ENCODE assay signal across 21 cellular contexts in genomic region chr16:75922250-75922649, GRCh38.
DNase-seq lines count a peak whose midpoint lies in the region; ATAC-seq and TF ChIP-seq lines count a peak whose summit lies in the region.
"Had no signal": no experiment of that assay in that cellular context is flagged by ENCODE, and none has a peak within 500 bp of the region (broad histone marks: within the 10 kb centered on the region; RNA-seq: fewer than 3 reads in every experiment).

No MANE protein-coding gene starts in this region.

- H3K4me1 Mint-ChIP-seq in natural killer cell, result no peaks in the 10 kb centered on the region
- H3K4me1 Mint-ChIP-seq: CD14-positive monocyte; CD4-positive, alpha-beta memory T cell; CD4-positive, CD25-positive, alpha-beta regulatory T cell; CD8-positive, alpha-beta memory T cell had no signal

- dilution Hi-C loops in mammary epithelial cell (cut with HindIII; ENCODE audit: low sequenced_read_pairs), result no loop called here

- H3K79me2 ChIP-seq in mammary epithelial cell (ENCODE audit: insufficient read depth, low read length) (no peaks in the 10 kb centered on the region), osteoblast (ENCODE audit: insufficient read depth, low read length) (no peaks in the 10 kb centered on the region)

- DNase-seq in NCI-H2171 treated with DMSO at 0.1 percent for 48 hours (lab: John Stamatoyannopoulos, UW) (peak; percentile 17), NCI-H2171 (lab: John Stamatoyannopoulos, UW) (no peak), mammary epithelial cell (no peak), breast epithelium (ENCODE audit: low spot score in 2 of 2) (no peak), epithelial cell of esophagus (ENCODE audit: low read depth) (peak; percentile 12), osteoblast (ENCODE audit: insufficient read length, low spot score, missing footprints) (peak; percentile 19), natural killer cell (no peak)
- DNase-seq: 8988T; ACHN; BE2C; C1 segment of cervical spinal cord; Caco-2; Calu3; CD4-positive, alpha-beta memory T cell; CD4-positive, CD25-positive, alpha-beta regulatory T cell; CD8-positive, alpha-beta memory T cell; DMS79 treated with DMSO at 0.1 percent for 48 hours; GF-D8 had no signal

- no peaks in the 10 kb centered on the region for H3K36me3 Mint-ChIP-seq in natural killer cell
- H3K36me3 Mint-ChIP-seq: CD14-positive monocyte; CD4-positive, alpha-beta memory T cell; CD4-positive, CD25-positive, alpha-beta regulatory T cell; CD8-positive, alpha-beta memory T cell had no signal

- H3K36me3 ChIP-seq in mammary epithelial cell (ENCODE audit: insufficient read depth, low read length), result no peaks in the 10 kb centered on the region
- no peaks in the 10 kb centered on the region for H3K36me3 ChIP-seq in breast epithelium
- no peaks in the 10 kb centered on the region for H3K36me3 ChIP-seq in osteoblast (ENCODE audit: insufficient read depth, low read length)
- H3K36me3 ChIP-seq: BE2C, BLaER1 had no signal

- H3K27me3 ChIP-seq in mammary epithelial cell (ENCODE audit: insufficient read depth, low read length) (no peaks in the 10 kb centered on the region), breast epithelium (no peaks in the 10 kb centered on the region), osteoblast (ENCODE audit: insufficient read depth, low read length) (no peaks in the 10 kb centered on the region)
- H3K27me3 ChIP-seq: BE2C, BLaER1 had no signal

- no peak overlapping the region for H3K4me3 Mint-ChIP-seq in natural killer cell
- H3K4me3 Mint-ChIP-seq: CD14-positive monocyte; CD4-positive, alpha-beta memory T cell; CD4-positive, CD25-positive, alpha-beta regulatory T cell; CD8-positive, alpha-beta memory T cell had no signal

- no peak for TF ChIP-seq POLR2A in breast epithelium (IDR thresholded peaks at IDR 0.05)

- CTCF ChIA-PET in mammary epithelial cell (lab: Charles Lee; ENCODE audit: low non-redundant PET), result interaction anchor here (0.7 kb wide), 1 partner anchor 219 kb away, joined by 5 read pairs; no protein-coding TSS in a partner anchor

- H3K27ac ChIP-seq in mammary epithelial cell (ENCODE audit: insufficient read depth, low read depth, low read length), result no peak overlapping the region
- no peak overlapping the region for H3K27ac ChIP-seq in breast epithelium
- H3K27ac ChIP-seq in osteoblast (ENCODE audit: low read depth, low read length), result no peak overlapping the region
- H3K27ac ChIP-seq: BLaER1 had no signal

- intact Hi-C loops in mammary epithelial cell (cut with micrococcal nuclease) (no loop called here), breast epithelium (cut with DNase I; ENCODE audit: low total_unique reads) (no loop called here), natural killer cell (cut with micrococcal nuclease) (no loop called here)

- TF ChIP-seq CTCF in mammary epithelial cell (conservative IDR thresholded peaks at IDR 0.05 in 1 of 2, IDR thresholded peaks at IDR 0.05 in 1 of 2; ENCODE audit: extremely low read depth in 1 of 2, insufficient read depth in 1 of 2, low read depth in 1 of 2, low read length in 2 of 2), result no peak
- TF ChIP-seq CTCF in breast epithelium (IDR thresholded peaks at IDR 0.05), result no peak
- TF ChIP-seq CTCF in epithelial cell of esophagus (IDR thresholded peaks at IDR 0.05; ENCODE audit: insufficient read depth, low read depth, low read length, missing control alignments), result no peak
- TF ChIP-seq CTCF in osteoblast (IDR thresholded peaks at IDR 0.05; ENCODE audit: extremely low read depth, low read depth, low read length), result no peak
- no peak for TF ChIP-seq CTCF in natural killer cell (IDR thresholded peaks at IDR 0.05)

- no peak overlapping the region for H3K4me3 ChIP-seq in mammary epithelial cell (replicated peaks in 1 of 3; ENCODE audit: insufficient read depth in 1 of 3, low read depth in 2 of 3, low read length in 3 of 3)
- H3K4me3 ChIP-seq in breast epithelium, result no peak overlapping the region
- H3K4me3 ChIP-seq in epithelial cell of esophagus (ENCODE audit: low read length), result no peak overlapping the region
- no peak overlapping the region for H3K4me3 ChIP-seq in osteoblast (ENCODE audit: insufficient read depth, low read length)
- H3K4me3 ChIP-seq: BLaER1 had no signal

- no peak for ATAC-seq in HG02981 (IDR thresholded peaks at IDR 0.05; ENCODE audit: unreplicated experiment)
- ATAC-seq in natural killer cell, result no peak

- H3K27ac Mint-ChIP-seq in natural killer cell, result no peak overlapping the region
- H3K27ac Mint-ChIP-seq: CD14-positive monocyte; CD4-positive, alpha-beta memory T cell; CD4-positive, CD25-positive, alpha-beta regulatory T cell; CD8-positive, alpha-beta memory T cell had no signal

- H3K4me1 ChIP-seq in mammary epithelial cell (ENCODE audit: insufficient read depth, low read length), result peaks cover 4% of the 10 kb centered on the region
- H3K4me1 ChIP-seq in breast epithelium, result no peaks in the 10 kb centered on the region
- H3K4me1 ChIP-seq in osteoblast (ENCODE audit: insufficient read depth, low read length), result no peaks in the 10 kb centered on the region
- H3K4me1 ChIP-seq: BE2C, BLaER1 had no signal

- BruUV-seq in mammary epithelial cell (replicated peaks; lab: Mats Ljungman, UMichigan), result no TSS peak

- no peak overlapping the region for H3K4me2 ChIP-seq in mammary epithelial cell (ENCODE audit: insufficient read depth, low read depth, low read length)
- H3K4me2 ChIP-seq in osteoblast (ENCODE audit: insufficient read depth, low read length), result no peak overlapping the region
- H3K4me2 ChIP-seq: BLaER1 had no signal

- H2AFZ ChIP-seq in mammary epithelial cell (ENCODE audit: low read depth, low read length) (peak overlapping the region; percentile 37), osteoblast (ENCODE audit: low read length) (no peak overlapping the region)

- peaks cover 0 to 2% of the 10 kb centered on the region in 2 donors for H3K9me3 Mint-ChIP-seq in natural killer cell

- H3K9me3 ChIP-seq in mammary epithelial cell (replicated peaks; ENCODE audit: insufficient read depth, low read length) (no peaks in the 10 kb centered on the region), breast epithelium (no peaks in the 10 kb centered on the region), osteoblast (ENCODE audit: low read depth, low read length) (no peaks in the 10 kb centered on the region)
- H3K9me3 ChIP-seq: BE2C, BLaER1, Caco-2 had no signal

- H4K20me1 ChIP-seq in mammary epithelial cell (ENCODE audit: insufficient read depth, low read length) (no peaks in the 10 kb centered on the region), osteoblast (ENCODE audit: insufficient read depth, low read length) (no peaks in the 10 kb centered on the region)
- H4K20me1 ChIP-seq: BLaER1 had no signal

- H3K9ac ChIP-seq in mammary epithelial cell (ENCODE audit: insufficient read depth, low read length), result no peak overlapping the region
- H3K9ac ChIP-seq: BLaER1 had no signal

- WGBS in mammary epithelial cell (ENCODE audit: low coverage, missing lambda C conversion rate), result 55% methylated on average over 3 of the region's 3 CpGs

- in situ Hi-C loops in mammary epithelial cell (cut with MboI; ENCODE audit: low sequenced_read_pairs in 2 of 2), result no loop called here

- H3K27me3 Mint-ChIP-seq in natural killer cell (ENCODE audit: low read depth in 2 of 2), result no peaks in the 10 kb centered on the region
- H3K27me3 Mint-ChIP-seq: CD4-positive, alpha-beta memory T cell; CD4-positive, CD25-positive, alpha-beta regulatory T cell had no signal

Comparison
In these comparisons a context has a peak if more than half of its experiments do, and no peak if none do; other contexts are left out.
1. DNase-seq: peak in NCI-H2171 treated with DMSO at 0.1 percent for 48 hours (single experiment), epithelial cell of esophagus (single experiment) and osteoblast (single experiment); none in NCI-H2171 (single experiment), mammary epithelial cell (single experiment), breast epithelium (0 of 2) and natural killer cell (single experiment).